ENCODE assay signal across 9 cellular contexts in genomic region chr1:206579747-206580437, GRCh38. TPM values are rescaled to one million over a fixed set of nuclear protein-coding genes. Genes with fewer than 3 reads are reported as not detected.
DNase-seq lines count a peak whose midpoint lies in the region; ATAC-seq and TF ChIP-seq lines count a peak whose summit lies in the region.
"Had no signal": no experiment of that assay in that cellular context is flagged by ENCODE, and none has a peak within 500 bp of the region (broad histone marks: within the 10 kb centered on the region; RNA-seq: fewer than 3 reads in every experiment).

No MANE protein-coding gene starts in this region.

- ATAC-seq in HG02759 (IDR thresholded peaks at IDR 0.05; ENCODE audit: unreplicated experiment) (peak; percentile 86), PC-3 (peak; percentile 85)

- no peaks in the 10 kb centered on the region for H3K9me3 ChIP-seq in PC-3 (ENCODE audit: low read length)

- no peak overlapping the region for H3K4me3 Mint-ChIP-seq in nephron progenitor cell

- peak overlapping the region; percentile 14 for H3K4me2 ChIP-seq in PC-3 (ENCODE audit: low read length)
- H3K4me2 ChIP-seq: PC-9 had no signal

- H3K36me3 ChIP-seq in PC-3 (ENCODE audit: low read depth, low read length) = no peaks in the 10 kb centered on the region

- H3F3A ChIP-seq in PC-3 (ENCODE audit: low read length, unreplicated experiment) = peaks cover 3% of the 10 kb centered on the region

- no TSS peak for BruUV-seq in PC-3 (replicated peaks; lab: Mats Ljungman, UMichigan)

- in situ Hi-C loops in GM13977 (cut with MboI; ENCODE audit: low pct_unique_long_range_greater_than_20kb, low sequenced_read_pairs, unreplicated experiment) = loop anchor here (5.0 kb wide), 1 partner anchor 33 kb away; no protein-coding TSS in a partner anchor

- no peaks in the 10 kb centered on the region for H4K20me1 ChIP-seq in PC-3 (ENCODE audit: low read length)

- no peak overlapping the region for H3K9ac ChIP-seq in PC-3 (ENCODE audit: low read length)

- peaks cover 11% of the 10 kb centered on the region for H3K4me1 Mint-ChIP-seq in nephron progenitor cell

- DNase-seq in GM13977 (ENCODE audit: low spot score) (peak; percentile 80), PC-3 (peak; percentile 93), activated gamma-delta T cell (lab: John Stamatoyannopoulos, UW) (peak; percentile 67), iris pigment epithelial cell (ENCODE audit: low read depth) (peak; percentile 34), nephron progenitor cell (no peak), NCI-H345 (lab: John Stamatoyannopoulos, UW) (no peak)
- DNase-seq in stimulated activated CD8-positive, alpha-beta memory T cell treated with anti-CD3 and anti-CD28 coated beads, Interleukin-15, amount 100 ng/mL, for 4 hours (ENCODE audit: low read depth in 2 of 2) = peak; percentile 76 to 86

- H3K27ac Mint-ChIP-seq in nephron progenitor cell = no peak overlapping the region

- TF ChIP-seq CTCF in GM13977 (IDR thresholded peaks at IDR 0.05; ENCODE audit: extremely low read depth, insufficient read depth, missing control alignments) (no peak), PC-3 (conservative IDR thresholded peaks at IDR 0.05; ENCODE audit: low read depth, low read length) (no peak), nephron progenitor cell (IDR thresholded peaks at IDR 0.05) (no peak)

- H3K79me2 ChIP-seq in PC-3 (ENCODE audit: low read length) = no peaks in the 10 kb centered on the region

- peaks cover 5% of the 10 kb centered on the region for H3K27me3 Mint-ChIP-seq in nephron progenitor cell (ENCODE audit: low read depth, poor library complexity)

- H3K36me3 Mint-ChIP-seq in nephron progenitor cell (ENCODE audit: low read depth) = peaks cover 6% of the 10 kb centered on the region

- no peak overlapping the region for H3K4me3 ChIP-seq in PC-3 (ENCODE audit: low read length)
- H3K4me3 ChIP-seq: PC-9 had no signal

- CTCF ChIA-PET in PC-3 (lab: Charles Lee) = interaction anchor here (0.7 kb wide), 1 partner anchor 23 kb away, joined by 3 read pairs; no protein-coding TSS in a partner anchor

- no peaks in the 10 kb centered on the region for H3K9me3 Mint-ChIP-seq in nephron progenitor cell

- peaks cover 28% of the 10 kb centered on the region for H3K4me1 ChIP-seq in PC-3 (ENCODE audit: insufficient read depth, low read length)

- intact Hi-C loops in PC-3 (cut with micrococcal nuclease) = no loop called here

- no peak overlapping the region for H2AFZ ChIP-seq in PC-3 (ENCODE audit: low read length)
- H2AFZ ChIP-seq: PC-9 had no signal

- H3K27ac ChIP-seq in PC-3 (ENCODE audit: low read length) = peak overlapping the region; percentile 40
- H3K27ac ChIP-seq: PC-9 had no signal

- H3K27me3 ChIP-seq in PC-3 (ENCODE audit: low read length) = no peaks in the 10 kb centered on the region

- no peaks in the 10 kb centered on the region for H3K9me2 ChIP-seq in PC-3 (replicated peaks; ENCODE audit: low read length)

- POLR2A ChIA-PET in PC-3 (lab: Charles Lee; ENCODE audit: unreplicated experiment) = interaction anchor here (0.6 kb wide), 1 partner anchor 737 kb away, joined by 3 read pairs; no protein-coding TSS in a partner anchor

RNA-seq across cellular contexts. Expression of gene EIF2D, which starts 32.4 kb away (rescaled TPM):
- 107 and 110 TPM in 2 replicates for total RNA-seq in PC-3 (2014; rRNA removed)

RNA-seq across cellular contexts. Expression of gene DYRK3, which starts 55.4 kb away (rescaled TPM):
- 12.1 and 14.1 TPM in 2 replicates for total RNA-seq in PC-3 (2014; rRNA removed)

Comparison
In these comparisons a context has a peak if more than half of its experiments do, and no peak if none do; other contexts are left out.
1. DNase-seq: peak in GM13977 (single experiment), PC-3 (single experiment), activated gamma-delta T cell (single experiment), iris pigment epithelial cell (single experiment) and stimulated activated CD8-positive, alpha-beta memory T cell treated with anti-CD3 and anti-CD28 coated beads, Interleukin-15, amount 100 ng/mL, for 4 hours (2 of 2); none in nephron progenitor cell (single experiment) and NCI-H345 (single experiment).